8 cellular contexts compared by ENCODE assay signal in the genomic region with DNA sequence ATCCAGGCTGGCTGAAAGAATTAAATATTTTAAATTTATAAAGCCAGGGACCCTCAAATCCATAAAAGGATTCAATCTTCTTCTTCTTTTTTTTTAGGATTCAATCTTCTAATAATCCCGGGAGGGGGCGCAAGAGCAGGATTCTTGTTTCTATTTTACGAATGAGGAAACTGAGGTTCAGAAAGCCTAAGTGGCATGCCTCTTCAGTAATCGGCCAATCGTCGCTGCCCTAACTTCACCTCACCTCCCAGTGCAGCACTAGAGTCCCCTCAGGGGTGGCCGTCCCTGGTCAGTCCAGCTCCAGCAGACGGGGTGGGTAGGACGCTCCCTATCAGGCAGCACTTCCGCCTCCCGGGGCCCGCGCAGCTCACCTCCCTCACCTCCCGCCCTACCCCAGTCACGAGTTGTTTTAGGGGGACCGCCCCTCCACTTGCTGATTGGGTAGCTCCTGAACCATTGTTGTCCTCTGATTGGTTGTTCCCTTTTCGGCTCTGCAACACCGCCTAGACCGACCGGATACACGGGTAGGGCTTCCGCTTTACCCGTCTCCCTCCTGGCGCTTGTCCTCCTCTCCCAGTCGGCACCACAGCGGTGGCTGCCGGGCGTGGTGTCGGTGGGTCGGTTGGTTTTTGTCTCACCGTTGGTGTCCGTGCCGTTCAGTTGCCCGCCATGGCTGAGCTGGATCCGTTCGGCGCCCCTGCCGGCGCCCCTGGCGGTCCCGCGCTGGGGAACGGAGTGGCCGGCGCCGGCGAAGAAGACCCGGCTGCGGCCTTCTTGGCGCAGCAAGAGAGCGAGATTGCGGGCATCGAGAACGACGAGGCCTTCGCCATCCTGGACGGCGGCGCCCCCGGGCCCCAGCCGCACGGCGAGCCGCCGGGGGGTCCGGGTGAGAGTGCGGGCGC. TPM values are rescaled to one million over a fixed set of nuclear protein-coding genes. Genes with fewer than 3 reads are reported as not detected.
A peak's percentile ranks its signal among the peaks of the same experiment; 100 is the strongest.
DNase-seq lines count a peak whose midpoint lies in the region; ATAC-seq and TF ChIP-seq lines count a peak whose summit lies in the region.

Gene CLTA (plus strand): TSS at position 534 of the 902 bp plus-strand sequence. CDS start 136 bp downstream, at position 670.

- H3K27ac ChIP-seq in testis: peak within 1 kb of the TSS; percentile 87 to 90

- no peaks in the 10 kb centered on the region for H3K9me3 ChIP-seq in testis

- no peaks in the 10 kb centered on the region for H3K27me3 ChIP-seq in testis

- 0% methylated on average over 10 to 68 of the region's 68 CpGs for WGBS in testis, 2 donors

- H3K27ac Mint-ChIP-seq in activated naive CD8-positive, alpha-beta T cell: peak within 1 kb of the TSS; percentile 91

- no peaks in the 10 kb centered on the region for H3K9me3 Mint-ChIP-seq in activated naive CD8-positive, alpha-beta T cell (ENCODE audit: low read depth)

- H3K4me1 ChIP-seq in testis: peaks cover 33% of the 10 kb centered on the region

- H3K36me3 ChIP-seq in testis (ENCODE audit: low read depth, missing control alignments): no peaks in the 10 kb centered on the region

- H3K4me3 Mint-ChIP-seq in activated naive CD8-positive, alpha-beta T cell: peak within 1 kb of the TSS; percentile 99

- H3K4me3 ChIP-seq in GM12865 (ENCODE audit: low read depth, low read length) (peak within 1 kb of the TSS; percentile 68), testis (peak within 1 kb of the TSS; percentile 71 to 88)

- no peak for TF ChIP-seq POLR2A in testis (IDR thresholded peaks at IDR 0.05)

- peaks cover 7% of the 10 kb centered on the region for H3K36me3 Mint-ChIP-seq in activated naive CD8-positive, alpha-beta T cell

- peak; percentile 97 for ATAC-seq in HG02642 (IDR thresholded peaks at IDR 0.05; ENCODE audit: poor library complexity, unreplicated experiment)
- ATAC-seq in omental fat pad (ENCODE audit: low FRiP score): peak; percentile 99

- DNase-seq in GM12865 (ENCODE audit: low read depth): peak; percentile 99
- peak; percentile 96 for DNase-seq in NCI-H1105 (lab: John Stamatoyannopoulos, UW)
- DNase-seq in SKM-1 treated with dmso at 0.1 percent for 144 hours (lab: John Stamatoyannopoulos, UW; ENCODE audit: unreplicated experiment): peak; percentile 99
- peak; percentile 99 for DNase-seq in glomerular visceral epithelial cell (ENCODE audit: extremely low spot score)
- DNase-seq in omental fat pad (ENCODE audit: low spot score): peak; percentile 90
- peak; percentile 99 for DNase-seq in testis

- no peaks in the 10 kb centered on the region for H3K27me3 Mint-ChIP-seq in activated naive CD8-positive, alpha-beta T cell

- TF ChIP-seq CTCF in GM12865 (IDR thresholded peaks at IDR 0.05; ENCODE audit: insufficient read depth, low read depth, low read length, missing control alignments): peak; percentile 53
- no peak for TF ChIP-seq CTCF in omental fat pad (IDR thresholded peaks at IDR 0.05)
- TF ChIP-seq CTCF in testis (IDR thresholded peaks at IDR 0.05): peak; percentile 47 to 76 (median 53)

- peaks cover 41% of the 10 kb centered on the region for H3K4me1 Mint-ChIP-seq in activated naive CD8-positive, alpha-beta T cell (ENCODE audit: low read depth)

- intact Hi-C loops in testis (cut with DNase I; ENCODE audit: low total_unique reads): no loop called here

RNA-seq across cellular contexts. Expression of gene CLTA, which starts in this region (rescaled TPM):
- total RNA-seq in omental fat pad (100 to 1,000 TPM; 180 to 187 (median 185) TPM), testis (100 to 1,000 TPM; 135 to 168 TPM)
- polyA plus RNA-seq in testis (ENCODE audit: insufficient read depth, low read depth, low replicate concordance): 208 TPM

Comparison
In these comparisons a context has a peak if more than half of its experiments do, and no peak if none do; other contexts are left out.
1. Peak in every context shown above with its lines: DNase-seq, ATAC-seq, H3K4me3 ChIP-seq and H3K27ac ChIP-seq.
2. CTCF ChIP-seq: peak in GM12865 (single experiment) and testis (3 of 3); none in omental fat pad (0 of 3).